9 cellular contexts compared by ENCODE assay signal in the genomic region with DNA sequence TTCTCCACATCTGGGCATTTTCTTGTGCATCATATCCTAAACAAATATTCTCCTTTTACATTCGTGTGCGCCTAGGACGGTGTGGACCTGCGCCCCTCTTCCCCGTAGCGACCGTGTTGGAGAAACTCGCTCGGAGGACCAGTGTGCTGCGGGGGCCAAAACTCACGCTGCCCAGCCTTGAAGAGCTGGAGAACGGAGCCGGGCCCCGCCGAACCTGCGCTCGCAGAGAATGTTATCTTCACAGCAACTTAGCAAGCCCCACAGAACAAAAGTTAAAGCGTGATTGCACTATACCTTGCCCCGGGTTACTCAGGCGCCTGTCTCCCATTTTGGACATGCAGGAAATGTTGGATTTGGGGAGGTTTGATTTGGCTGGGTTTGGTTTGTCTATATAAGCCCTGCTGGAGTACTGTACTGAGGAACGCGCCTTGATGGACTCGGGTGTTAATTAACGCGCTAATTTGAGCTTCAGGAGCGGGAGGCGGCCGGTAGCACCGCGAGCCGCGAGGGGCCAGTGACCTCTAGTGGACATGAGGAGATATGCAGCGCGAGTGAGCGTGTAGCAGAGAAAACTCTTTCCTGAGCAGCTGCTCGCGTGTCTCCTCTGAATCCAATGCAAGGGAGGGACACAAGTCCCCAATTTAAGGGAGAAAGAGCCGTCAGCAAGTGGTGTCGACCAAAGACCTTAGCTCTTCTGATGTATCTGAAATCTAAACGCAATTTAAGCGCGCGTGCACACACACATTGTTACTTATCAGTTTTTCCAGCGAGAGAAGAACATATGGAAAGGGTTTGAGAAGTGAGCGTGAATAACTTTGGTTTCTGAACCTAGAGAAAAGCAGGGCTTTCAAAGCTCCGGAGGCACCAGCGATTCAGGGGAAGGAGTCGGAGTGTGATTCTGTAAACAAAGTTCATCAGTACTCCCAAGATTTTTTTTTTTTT.
DNase-seq lines count a peak whose midpoint lies in the region; ATAC-seq and TF ChIP-seq lines count a peak whose summit lies in the region.
"Had no signal": no experiment of that assay in that cellular context is flagged by ENCODE, and none has a peak within 500 bp of the region (broad histone marks: within the 10 kb centered on the region; RNA-seq: fewer than 3 reads in every experiment).

No MANE protein-coding gene starts in this region.

- H3K9me3 ChIP-seq in ES-I3 (ENCODE audit: control insufficient read depth, insufficient read depth, low read length): no peaks in the 10 kb centered on the region
- H3K9me3 ChIP-seq in SK-N-MC (ENCODE audit: low read depth, low read length): no peaks in the 10 kb centered on the region
- H3K9me3 ChIP-seq in uterus: no peaks in the 10 kb centered on the region

- peak; percentile 54 for DNase-seq in HuH-7 (ENCODE audit: low spot score)
- no peak for DNase-seq in SK-N-MC (ENCODE audit: low read depth, low spot score)
- DNase-seq in activated naive CD4-positive, alpha-beta T cell treated with anti-CD3 and anti-CD28 coated beads, Interleukin-2, amount 50 U/mL, for 72 hours (ENCODE audit: low spot score in 2 of 2): peak in 1 of 2 donors; percentile 71
- peak; percentile 79 to 95 (median 88) for DNase-seq in head of caudate nucleus
- peak; percentile 85 to 98 (median 89) for DNase-seq in posterior cingulate gyrus
- DNase-seq in uterus: peak; percentile 51 to 61

- intact Hi-C loops in head of caudate nucleus (cut with DNase I) (loop anchor here (2.0 to 10.0 kb wide), 2 partner anchors 736 to 910 kb away; no protein-coding TSS in a partner anchor), posterior cingulate gyrus (cut with DNase I) (loop anchor here (5.0 kb wide), 2 partner anchors 794 to 909 kb away; no protein-coding TSS in a partner anchor), uterus (cut with DNase I; ENCODE audit: low total_unique reads) (loop anchor here (5.0 kb wide), 1 partner anchor 909 kb away; no protein-coding TSS in a partner anchor)

- H3K4me3 ChIP-seq in SK-N-MC: peak overlapping the region; percentile 79
- peak overlapping the region in 1 of 2 donors; percentile 17 for H3K4me3 ChIP-seq in uterus

- TF ChIP-seq POLR2A in uterus (IDR thresholded peaks at IDR 0.05): no peak

- H3K9me3 Mint-ChIP-seq in activated naive CD4-positive, alpha-beta T cell treated with anti-CD3 and anti-CD28 coated beads, Interleukin-2, amount 50 U/mL, for 72 hours: peaks cover 4 to 6% of the 10 kb centered on the region in 2 donors

- H3K4me1 ChIP-seq in ES-I3 (ENCODE audit: insufficient read depth, low read length) (peaks cover 17% of the 10 kb centered on the region), uterus (peaks cover 3 to 4% of the 10 kb centered on the region in 2 donors)

- H3K27ac ChIP-seq in SK-N-MC (no peak overlapping the region), uterus (no peak overlapping the region)
- H3K27ac ChIP-seq: skin epidermis had no signal

- peak overlapping the region; percentile 22; the same call in 1 of the 2 replicates for H3K9ac ChIP-seq in ES-I3 (ENCODE audit: low read depth, low read length)
- peak overlapping the region; percentile 56 for H3K9ac ChIP-seq in SK-N-MC (ENCODE audit: insufficient read length)

- H3K36me3 Mint-ChIP-seq in activated naive CD4-positive, alpha-beta T cell treated with anti-CD3 and anti-CD28 coated beads, Interleukin-2, amount 50 U/mL, for 72 hours: peaks cover 12 to 19% of the 10 kb centered on the region in 2 donors

- peak; percentile 91 for ATAC-seq in GM21619 (IDR thresholded peaks at IDR 0.05; ENCODE audit: unreplicated experiment)
- peak; percentile 73 to 85 for ATAC-seq in activated naive CD4-positive, alpha-beta T cell treated with anti-CD3 and anti-CD28 coated beads, Interleukin-2, amount 50 U/mL, for 72 hours

- peaks cover 14 to 94% of the 10 kb centered on the region in 2 donors for H3K27me3 ChIP-seq in uterus

- peak; percentile 73 to 96 (median 90) for TF ChIP-seq CTCF in uterus (IDR thresholded peaks at IDR 0.05)

- H3K27ac Mint-ChIP-seq in activated naive CD4-positive, alpha-beta T cell treated with anti-CD3 and anti-CD28 coated beads, Interleukin-2, amount 50 U/mL, for 72 hours: peak overlapping the region in 1 of 2 donors; percentile 98

- H3K36me3 ChIP-seq in ES-I3 (ENCODE audit: insufficient read depth, low read length): no peaks in the 10 kb centered on the region
- H3K36me3 ChIP-seq in SK-N-MC (ENCODE audit: insufficient read depth, low read length): no peaks in the 10 kb centered on the region
- H3K36me3 ChIP-seq in uterus: no peaks in the 10 kb centered on the region
